In genomic region chr22:47259990-47260389, GRCh38 we compare ENCODE assay signal across 29 cellular contexts.
DNase-seq lines count a peak whose midpoint lies in the region; FAIRE-seq lines count a peak whose summit lies in the region.
"Had no signal": no experiment of that assay in that cellular context is flagged by ENCODE, and none has a peak within 500 bp of the region (broad histone marks: within the 10 kb centered on the region; RNA-seq: fewer than 3 reads in every experiment).

No MANE protein-coding gene starts in this region.

- no peak overlapping the region for H2BK12ac ChIP-seq in neuronal stem cell (ENCODE audit: low read length)

- DNase-seq in NCI-H82 (lab: John Stamatoyannopoulos, UW) (peak; percentile 6), NCI-H82 treated with DMSO at 0.1 percent for 48 hours (lab: John Stamatoyannopoulos, UW; ENCODE audit: unreplicated experiment) (no peak), M059J (ENCODE audit: low read depth) (peak; percentile 11), RPMI7951 (ENCODE audit: low read depth) (peak; percentile 17), neuronal stem cell (ENCODE audit: low spot score) (no peak), HTR-8/SVneo (ENCODE audit: insufficient read length, low spot score) (no peak), mesendoderm (no peak), HuH-7 (ENCODE audit: low spot score) (no peak)
- DNase-seq: activated CD4-positive, alpha-beta T cell treated with anti-CD3 and anti-CD28 coated beads for 4 hours; activated naive CD8-positive, alpha-beta T cell treated with anti-CD3 and anti-CD28 coated beads, Interleukin-2, amount 50 U/mL, for 24 hours; activated T-cell treated with anti-CD3 and anti-CD28 coated beads, Interleukin-2, amount 50 U/mL, for 1 hour; AML-193; caudate nucleus; CD4-positive, alpha-beta memory T cell; cortex of kidney; effector memory CD8-positive, alpha-beta T cell; foreskin keratinocyte; H7; heart left ventricle; kidney; NCI-H1417; NCI-H2107; pancreas; retina; stimulated activated CD4-positive, alpha-beta T cell treated with anti-CD3 and anti-CD28 coated beads, Interleukin-2, amount 100 ng/mL, for 24 hours; stomach; tibial artery had no signal

- no peaks in the 10 kb centered on the region for H3K79me1 ChIP-seq in neuronal stem cell (ENCODE audit: low read depth, low read length)
- H3K79me1 ChIP-seq in mesendoderm (ENCODE audit: low read length) = no peaks in the 10 kb centered on the region

- H3K4ac ChIP-seq in neuronal stem cell (ENCODE audit: low read length) = no peak overlapping the region
- H3K4ac ChIP-seq in mesendoderm (ENCODE audit: low read depth, low read length) = no peak overlapping the region

- no peak overlapping the region for H2BK120ac ChIP-seq in neuronal stem cell (ENCODE audit: low read depth, low read length)
- no peak overlapping the region for H2BK120ac ChIP-seq in mesendoderm (ENCODE audit: low read depth, low read length)

- H3K4me2 ChIP-seq in neuronal stem cell (ENCODE audit: insufficient read depth, low read length, poor library complexity, severe bottlenecking) (no peak overlapping the region), mesendoderm (ENCODE audit: low read length) (no peak overlapping the region)

- peaks cover 0 to 56% of the 10 kb centered on the region in 2 donors for H3K9me3 ChIP-seq in neuronal stem cell (replicated peaks in 1 of 2; ENCODE audit: control insufficient read depth in 2 of 2, insufficient read depth in 1 of 2, low read depth in 1 of 2, low read length in 2 of 2)
- H3K9me3 ChIP-seq: heart left ventricle, pancreas, tibial artery had no signal

- no peak overlapping the region for H3K56ac ChIP-seq in mesendoderm (ENCODE audit: low read length)

- H4K5ac ChIP-seq in mesendoderm (ENCODE audit: low read length) = no peak overlapping the region

- no peaks in the 10 kb centered on the region for H3K36me3 ChIP-seq in neuronal stem cell (replicated peaks in 1 of 2; ENCODE audit: control insufficient read depth in 2 of 2, insufficient read depth in 2 of 2, low read length in 2 of 2)
- no peaks in the 10 kb centered on the region for H3K36me3 ChIP-seq in mesendoderm (ENCODE audit: control insufficient read depth, insufficient read depth, low read length)
- H3K36me3 ChIP-seq: heart left ventricle, pancreas, stomach, tibial artery had no signal

- no peak overlapping the region for H4K91ac ChIP-seq in neuronal stem cell (ENCODE audit: low read depth, low read length, poor library complexity)

- peaks cover 0 to 5% (median 0%) of the 10 kb centered on the region in 3 experiments for H3K27me3 ChIP-seq in neuronal stem cell (ENCODE audit: control insufficient read depth in 3 of 3, insufficient read depth in 3 of 3, low read depth in 1 of 3, low read length in 3 of 3)
- no peaks in the 10 kb centered on the region for H3K27me3 ChIP-seq in mesendoderm (ENCODE audit: insufficient read depth, low read length, poor library complexity)
- H3K27me3 ChIP-seq: foreskin keratinocyte, pancreas, tibial artery had no signal

- H3K27ac ChIP-seq in neuronal stem cell (replicated peaks; ENCODE audit: low read length) = no peak overlapping the region
- no peak overlapping the region for H3K27ac ChIP-seq in mesendoderm (ENCODE audit: low read depth, low read length)
- H3K27ac ChIP-seq: foreskin keratinocyte, heart left ventricle, pancreas, stomach, tibial artery, VCaP had no signal

- H2AK5ac ChIP-seq in neuronal stem cell (ENCODE audit: low read depth, low read length) (no peak overlapping the region), mesendoderm (ENCODE audit: low read length) (no peak overlapping the region)

- peak overlapping the region; percentile 90 for H2AFZ ChIP-seq in neuronal stem cell (ENCODE audit: low read length)

- H3K79me2 ChIP-seq in mesendoderm (ENCODE audit: control insufficient read depth, insufficient read depth, low read length) = no peaks in the 10 kb centered on the region

- H3K9ac ChIP-seq in neuronal stem cell (ENCODE audit: low read depth, low read length, poor library complexity) (no peak overlapping the region), mesendoderm (ENCODE audit: low read length) (no peak overlapping the region)

- no CpG with 5 or more reads among the region's 5 CpGs for WGBS in neuronal stem cell (ENCODE audit: extremely low coverage in 2 of 2, insufficient read length in 2 of 2, insufficient replicate concordance in 1 of 2), 2 donors
- no CpG with 5 or more reads among the region's 5 CpGs for WGBS in mesendoderm (ENCODE audit: extremely low coverage, insufficient coverage, low lambda C conversion rate)

- no peak overlapping the region for H3K4me3 ChIP-seq in neuronal stem cell (ENCODE audit: low read length in 2 of 2)
- no peak overlapping the region for H3K4me3 ChIP-seq in mesendoderm (ENCODE audit: low read length)
- H3K4me3 ChIP-seq: heart left ventricle, pancreas, stomach, tibial artery had no signal

- H2BK15ac ChIP-seq in neuronal stem cell (ENCODE audit: low read length) (no peak overlapping the region), mesendoderm (replicated peaks; ENCODE audit: low read depth) (no peak overlapping the region)

- no peak overlapping the region for H3K18ac ChIP-seq in neuronal stem cell (ENCODE audit: low read length)
- no peak overlapping the region for H3K18ac ChIP-seq in mesendoderm (ENCODE audit: low read length)

- H2BK5ac ChIP-seq in neuronal stem cell (ENCODE audit: low read length) = no peak overlapping the region
- no peak overlapping the region for H2BK5ac ChIP-seq in mesendoderm (ENCODE audit: low read length)

- H3K4me1 ChIP-seq in neuronal stem cell (ENCODE audit: control insufficient read depth in 2 of 2, insufficient read depth in 1 of 2, low read depth in 1 of 2, low read length in 2 of 2) (no peaks in the 10 kb centered on the region), mesendoderm (ENCODE audit: control insufficient read depth, low read depth, low read length) (no peaks in the 10 kb centered on the region)
- H3K4me1 ChIP-seq: foreskin keratinocyte, heart left ventricle, pancreas, stomach, tibial artery had no signal

- no peak for FAIRE-seq in HTR-8/SVneo (lab: Jason Lieb, UNC)
- FAIRE-seq: A204.1, kidney, pancreas had no signal

- no peak overlapping the region for H4K8ac ChIP-seq in neuronal stem cell (ENCODE audit: low read depth, low read length)
- no peak overlapping the region for H4K8ac ChIP-seq in mesendoderm (ENCODE audit: low read depth, low read length)

- no peak overlapping the region for H3K14ac ChIP-seq in neuronal stem cell (ENCODE audit: low read length)

- H3K23ac ChIP-seq in neuronal stem cell (ENCODE audit: low read depth, low read length, poor library complexity) (no peak overlapping the region), mesendoderm (ENCODE audit: low read length) (no peak overlapping the region)

Comparison
In these comparisons a context has a peak if more than half of its experiments do, and no peak if none do; other contexts are left out.
1. DNase-seq: peak in NCI-H82 (single experiment), M059J (single experiment) and RPMI7951 (single experiment); none in NCI-H82 treated with DMSO at 0.1 percent for 48 hours (single experiment), neuronal stem cell (single experiment), HTR-8/SVneo (single experiment), mesendoderm (single experiment) and HuH-7 (single experiment).